10 cellular contexts compared by ENCODE assay signal in the genomic region with DNA sequence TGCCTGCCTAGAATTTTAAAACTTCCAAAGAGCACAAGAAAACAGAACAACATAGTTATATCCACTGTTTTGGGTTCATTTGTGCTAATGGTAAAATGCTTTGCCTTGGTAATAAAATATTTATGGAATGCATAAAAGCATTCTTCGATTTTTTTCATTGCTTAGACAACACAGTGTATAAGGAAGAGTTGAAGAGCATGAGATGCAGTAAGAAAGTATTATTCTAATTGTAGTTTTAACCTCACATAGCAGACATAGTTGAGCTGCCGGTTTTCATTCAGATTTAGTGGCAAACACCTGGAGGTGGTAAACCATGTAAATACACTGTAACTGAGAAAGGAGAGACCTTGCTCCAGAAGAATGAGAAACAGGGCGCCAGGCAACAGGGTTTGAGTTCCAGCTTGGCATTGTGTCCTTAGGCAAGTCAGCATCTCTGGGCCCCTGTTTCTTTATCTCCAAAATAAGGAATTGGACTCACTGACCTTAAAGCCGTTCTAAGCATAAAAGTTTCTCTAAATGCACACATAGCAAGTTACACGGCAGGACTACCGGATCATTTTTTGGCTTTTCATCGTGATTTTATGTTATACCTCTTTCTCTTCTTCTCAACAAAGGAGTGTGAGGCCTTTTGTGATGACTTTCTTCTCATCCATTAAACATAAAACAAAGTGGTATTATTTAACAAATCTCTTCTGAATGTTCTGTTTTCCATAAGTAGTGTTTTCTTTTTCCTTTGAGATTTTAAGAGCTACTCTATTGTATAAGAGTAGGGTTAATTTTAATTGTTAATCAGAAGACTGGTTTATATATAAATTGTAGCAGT. TPM values are rescaled to one million over a fixed set of nuclear protein-coding genes. Genes with fewer than 3 reads are reported as not detected.
A peak's percentile ranks its signal among the peaks of the same experiment; 100 is the strongest.
DNase-seq lines count a peak whose midpoint lies in the region; ATAC-seq and TF ChIP-seq lines count a peak whose summit lies in the region.
"Had no signal": no experiment of that assay in that cellular context is flagged by ENCODE, and none has a peak within 500 bp of the region (broad histone marks: within the 10 kb centered on the region; RNA-seq: fewer than 3 reads in every experiment).

No MANE protein-coding gene starts in this region.

- peak overlapping the region; percentile 92 for H3K27ac ChIP-seq in CD4-positive, CD25-positive, alpha-beta regulatory T cell (ENCODE audit: insufficient read depth, low read length, poor library complexity, severe bottlenecking)
- peak overlapping the region; percentile 98 for H3K27ac ChIP-seq in HUES64 (ENCODE audit: low read depth, low read length)
- H3K27ac ChIP-seq in dorsolateral prefrontal cortex, result peak overlapping the region in 58 of 59 donors; percentile 3 to 93 (median 80)
- peak overlapping the region; percentile 23 for H3K27ac ChIP-seq in naive thymus-derived CD4-positive, alpha-beta T cell (ENCODE audit: low read depth, low read length)

- POLR2A ChIA-PET in naive thymus-derived CD4-positive, alpha-beta T cell (lab: Charles Lee), result interaction anchor here (1.0 to 11.3 kb wide), 2 partner anchors 8 to 9 kb away, joined by 3 to 120 read pairs; a partner anchor contains a TSS

- ATAC-seq in CD4-positive, CD25-positive, alpha-beta regulatory T cell (ENCODE audit: low read depth in 2 of 2), result no peak
- ATAC-seq in naive thymus-derived CD4-positive, alpha-beta T cell, result no peak
- ATAC-seq in GM21423 (IDR thresholded peaks at IDR 0.05; ENCODE audit: unreplicated experiment), result no peak

- no peaks in the 10 kb centered on the region for H3K9me3 ChIP-seq in CD4-positive, CD25-positive, alpha-beta regulatory T cell (ENCODE audit: control insufficient read depth in 2 of 2, low read length in 2 of 2)
- no peaks in the 10 kb centered on the region for H3K9me3 ChIP-seq in HUES64 (ENCODE audit: insufficient read depth, low read depth, low read length)
- H3K9me3 ChIP-seq in naive thymus-derived CD4-positive, alpha-beta T cell (ENCODE audit: control insufficient read depth in 2 of 3, low read length in 3 of 3), result no peaks in the 10 kb centered on the region

- H3K36me3 Mint-ChIP-seq in CD4-positive, CD25-positive, alpha-beta regulatory T cell, result peaks cover 23% of the 10 kb centered on the region
- peaks cover 6 to 59% (median 18%) of the 10 kb centered on the region in 5 donors for H3K36me3 Mint-ChIP-seq in naive thymus-derived CD4-positive, alpha-beta T cell

- peaks cover 60 to 97% (median 84%) of the 10 kb centered on the region in 4 donors for H3K4me1 Mint-ChIP-seq in CD4-positive, CD25-positive, alpha-beta regulatory T cell
- H3K4me1 Mint-ChIP-seq in naive thymus-derived CD4-positive, alpha-beta T cell, result peaks cover 41 to 97% (median 91%) of the 10 kb centered on the region in 7 donors

- peak overlapping the region; percentile 46 to 81 (median 66) for H3K4me3 Mint-ChIP-seq in CD4-positive, CD25-positive, alpha-beta regulatory T cell
- peak overlapping the region in 5 of 10 donors; percentile 5 to 41 (median 11) for H3K4me3 Mint-ChIP-seq in naive thymus-derived CD4-positive, alpha-beta T cell

- CTCF ChIA-PET in naive thymus-derived CD4-positive, alpha-beta T cell (lab: Charles Lee), result interaction anchor here (0.6 to 1.4 kb wide), 2 partner anchors 11 to 481 kb away, joined by 4 to 5 read pairs; no protein-coding TSS in a partner anchor

- H3K27ac Mint-ChIP-seq in CD4-positive, CD25-positive, alpha-beta regulatory T cell, result peak overlapping the region; percentile 58 to 79 (median 76)
- peak overlapping the region in 8 of 9 donors; percentile 16 to 91 (median 65) for H3K27ac Mint-ChIP-seq in naive thymus-derived CD4-positive, alpha-beta T cell

- H3K9ac ChIP-seq in HUES64 (ENCODE audit: low read depth, low read length), result peak overlapping the region; percentile 68

- H3K36me3 ChIP-seq in CD4-positive, CD25-positive, alpha-beta regulatory T cell (ENCODE audit: control insufficient read depth, insufficient read depth, low read length), result no peaks in the 10 kb centered on the region
- H3K36me3 ChIP-seq in HUES64 (ENCODE audit: insufficient read depth, low read length), result peaks cover 10% of the 10 kb centered on the region; the same call in 1 of the 2 replicates
- no peaks in the 10 kb centered on the region for H3K36me3 ChIP-seq in naive thymus-derived CD4-positive, alpha-beta T cell (ENCODE audit: control insufficient read depth in 2 of 3, insufficient read depth in 3 of 3, low read length in 3 of 3)

- no peaks in the 10 kb centered on the region for H3K27me3 Mint-ChIP-seq in CD4-positive, CD25-positive, alpha-beta regulatory T cell
- no peaks in the 10 kb centered on the region for H3K27me3 Mint-ChIP-seq in naive thymus-derived CD4-positive, alpha-beta T cell

- peaks cover 80% of the 10 kb centered on the region for H3K4me1 ChIP-seq in CD4-positive, CD25-positive, alpha-beta regulatory T cell (ENCODE audit: control insufficient read depth, insufficient read depth, low read length, poor library complexity, severe bottlenecking)
- peaks cover 91% of the 10 kb centered on the region for H3K4me1 ChIP-seq in HUES64 (ENCODE audit: insufficient read depth, low read length)
- H3K4me1 ChIP-seq in naive thymus-derived CD4-positive, alpha-beta T cell (ENCODE audit: control insufficient read depth in 2 of 2, insufficient read depth in 2 of 2, low read length in 2 of 2), result peaks cover 21 to 33% of the 10 kb centered on the region in 2 donors

- 6% methylated on average over 7 of the region's 7 CpGs for WGBS in HUES64

- intact Hi-C loops in dorsolateral prefrontal cortex (cut with DNase I), result loop anchor here in 1 of 2 donors (10.0 kb wide), 1 partner anchor 255 kb away; no protein-coding TSS in a partner anchor
- intact Hi-C loops in naive thymus-derived CD4-positive, alpha-beta T cell (cut with micrococcal nuclease), result loop anchor here in 1 of 2 donors (10.0 kb wide), 1 partner anchor 375 kb away; no protein-coding TSS in a partner anchor

- no peaks in the 10 kb centered on the region for H3K27me3 ChIP-seq in CD4-positive, CD25-positive, alpha-beta regulatory T cell (ENCODE audit: control insufficient read depth, insufficient read depth, low read length)
- H3K27me3 ChIP-seq in HUES64 (ENCODE audit: insufficient read depth, low read length), result no peaks in the 10 kb centered on the region
- no peaks in the 10 kb centered on the region for H3K27me3 ChIP-seq in dorsolateral prefrontal cortex
- no peaks in the 10 kb centered on the region for H3K27me3 ChIP-seq in naive thymus-derived CD4-positive, alpha-beta T cell (ENCODE audit: control insufficient read depth in 2 of 2, insufficient read depth in 2 of 2, low read length in 2 of 2)

- TF ChIP-seq CTCF in dorsolateral prefrontal cortex (IDR thresholded peaks at IDR 0.05 in 54 of 56, conservative IDR thresholded peaks at IDR 0.05 in 2 of 56; ENCODE audit: low read depth in 1 of 56, partially characterized antibody in 56 of 56), result peak in 1 of 56 donors; percentile 5

- DNase-seq in CD4-positive, CD25-positive, alpha-beta regulatory T cell, result no peak
- DNase-seq in dorsolateral prefrontal cortex, result no peak
- no peak for DNase-seq in naive thymus-derived CD4-positive, alpha-beta T cell
- no peak for DNase-seq in COR-L47 (lab: John Stamatoyannopoulos, UW)
- DNase-seq in activated CD4-positive, CD25-positive, alpha-beta regulatory T cell treated with anti-CD3 and anti-CD28 coated beads, Interleukin-2, amount 50 U/mL, for 72 hours, result no peak
- DNase-seq in stimulated activated CD4-positive, alpha-beta T cell treated with anti-CD3 and anti-CD28 coated beads, Interleukin-4, amount 100 ng/mL, for 4 hours, result no peak
- DNase-seq: DMS79 treated with DMSO at 0.1 percent for 48 hours, NCI-H446 had no signal

- peak overlapping the region; percentile 41 for H3K4me3 ChIP-seq in CD4-positive, CD25-positive, alpha-beta regulatory T cell (ENCODE audit: low read depth, low read length)
- peak overlapping the region; percentile 34 for H3K4me3 ChIP-seq in HUES64 (ENCODE audit: low read length)
- H3K4me3 ChIP-seq in dorsolateral prefrontal cortex, result peak overlapping the region in 39 of 59 donors; percentile 1 to 54 (median 28)
- no peak overlapping the region for H3K4me3 ChIP-seq in naive thymus-derived CD4-positive, alpha-beta T cell (ENCODE audit: low read length)

- peaks cover 0 to 5% (median 0%) of the 10 kb centered on the region in 7 donors for H3K9me3 Mint-ChIP-seq in CD4-positive, CD25-positive, alpha-beta regulatory T cell
- H3K9me3 Mint-ChIP-seq in naive thymus-derived CD4-positive, alpha-beta T cell, result peaks cover 0 to 7% (median 1%) of the 10 kb centered on the region in 11 donors

RNA-seq across cellular contexts. Expression of a gene that starts 7.9 kb away (rescaled TPM):
- 118 TPM for total RNA-seq in CD4-positive, CD25-positive, alpha-beta regulatory T cell
- 100 to 1,000 TPM; 200 to 279 (median 220) TPM for polyA plus RNA-seq in CD4-positive, CD25-positive, alpha-beta regulatory T cell
- polyA plus RNA-seq in HUES64 (2013, experiment 1 of 2), result 378 TPM
- 401 TPM for polyA plus RNA-seq in HUES64 (2013, experiment 2 of 2)
- total RNA-seq in dorsolateral prefrontal cortex, result 100 to 1,000 TPM in 119 of 120 experiments, 10 to 100 TPM in 1; 84.4 to 293 (median 212) TPM
- 100 to 1,000 TPM in 2 of 5 experiments, 10 to 100 TPM in 3; 69.5 to 134 (median 92.4) TPM for total RNA-seq in naive thymus-derived CD4-positive, alpha-beta T cell
- 100 to 1,000 TPM; 128 to 135 TPM for polyA plus RNA-seq in naive thymus-derived CD4-positive, alpha-beta T cell

Comparison
In these comparisons a context has a peak if more than half of its experiments do, and no peak if none do; other contexts are left out.
1. H3K27ac ChIP-seq: peak in every context shown above with its lines; median percentile 98 in HUES64; 92 in CD4-positive, CD25-positive, alpha-beta regulatory T cell; 80 in dorsolateral prefrontal cortex; 23 in naive thymus-derived CD4-positive, alpha-beta T cell.